20 cellular contexts compared by ENCODE assay signal in the genomic region with DNA sequence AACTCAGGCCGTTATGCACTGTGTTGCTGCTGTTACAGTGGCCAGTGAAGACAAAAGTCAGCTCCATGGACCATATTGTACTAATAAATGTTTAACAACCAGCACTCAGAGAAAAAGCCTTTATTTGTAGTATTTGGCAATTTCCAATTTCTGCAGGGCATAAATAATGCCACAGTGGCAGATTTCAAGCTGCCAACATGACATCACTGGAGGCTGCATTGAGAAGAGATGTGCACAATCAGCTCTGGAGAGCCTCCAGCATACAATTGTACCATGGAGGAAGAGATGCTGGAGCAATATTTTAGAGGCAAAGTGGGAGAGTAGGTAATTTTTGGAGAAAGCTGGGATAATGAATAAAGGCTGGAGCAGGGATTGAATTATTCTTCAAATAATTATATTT. TPM values are rescaled to one million over a fixed set of nuclear protein-coding genes. Genes with fewer than 3 reads are reported as not detected.
DNase-seq lines count a peak whose midpoint lies in the region; ATAC-seq and TF ChIP-seq lines count a peak whose summit lies in the region.
"Had no signal": no experiment of that assay in that cellular context is flagged by ENCODE, and none has a peak within 500 bp of the region (broad histone marks: within the 10 kb centered on the region; RNA-seq: fewer than 3 reads in every experiment).

No MANE protein-coding gene starts in this region.

- peaks cover 16% of the 10 kb centered on the region for H3K9me1 ChIP-seq in IMR-90 (ENCODE audit: insufficient read depth, low read length)

- H3K27ac Mint-ChIP-seq in GM23338 = no peak overlapping the region
- H3K27ac Mint-ChIP-seq: CD4-positive, CD25-positive, alpha-beta regulatory T cell had no signal

- H3K27ac ChIP-seq in IMR-90 (ENCODE audit: insufficient read depth, low read length) (no peak overlapping the region), GM23338 (ENCODE audit: low read depth) (no peak overlapping the region)
- H3K27ac ChIP-seq: BLaER1, SK-N-MC had no signal

- peaks cover 12% of the 10 kb centered on the region for H3K4me1 Mint-ChIP-seq in GM23338

- no peak overlapping the region for H3K4me3 ChIP-seq in AG10803 (ENCODE audit: low read length)
- H3K4me3 ChIP-seq in IMR-90 (ENCODE audit: insufficient read depth, low read depth, low read length) = no peak overlapping the region
- H3K4me3 ChIP-seq in GM23338 = no peak overlapping the region
- H3K4me3 ChIP-seq: BLaER1, K562, SK-N-MC had no signal

- H3K4me1 ChIP-seq in IMR-90 (ENCODE audit: control insufficient read depth, insufficient read depth, low read length) = peaks cover 20% of the 10 kb centered on the region
- H3K4me1 ChIP-seq in GM23338 (ENCODE audit: insufficient read depth) = peaks cover 8% of the 10 kb centered on the region; the same call in 1 of the 2 replicates
- H3K4me1 ChIP-seq: BLaER1 had no signal

- POLR2A ChIA-PET in IMR-90 (lab: Charles Lee; ENCODE audit: unreplicated experiment) = no interaction called here

- CTCF ChIA-PET in IMR-90 (lab: Yijun Ruan, JAX) = no interaction called here

- H4K8ac ChIP-seq in IMR-90 (ENCODE audit: low read depth in 2 of 2, low read length in 2 of 2) = no peak overlapping the region

- H4K91ac ChIP-seq in IMR-90 (ENCODE audit: insufficient read depth, low read depth, low read length) = 0 out of 2 replicates have a peak overlapping the region, but pooled peaks have one; percentile 24

- H2BK5ac ChIP-seq in IMR-90 (ENCODE audit: low read depth, low read length, poor library complexity, severe bottlenecking) = no peak overlapping the region

- DNase-seq in AG10803 (ENCODE audit: low read depth) (peak; percentile 30), IMR-90 (no peak), head of caudate nucleus (peak in 23 of 42 donors; percentile 3 to 74 (median 35)), putamen (ENCODE audit: low spot score) (peak; percentile 41), GM23338 (ENCODE audit: low spot score) (no peak)
- DNase-seq in activated CD8-positive, alpha-beta memory T cell treated with anti-CD3 and anti-CD28 coated beads, Interleukin-2, amount 50 U/mL, for 4 hours = no peak
- no peak for DNase-seq in activated CD4-positive, CD25-positive, alpha-beta regulatory T cell (lab: John Stamatoyannopoulos, UW)
- DNase-seq: CD4-positive, CD25-positive, alpha-beta regulatory T cell; H7; MV-4-11; NCI-H1105; NCI-H1436 treated with DMSO at 0.1 percent for 48 hours; NCI-H187 treated with DMSO at 0.1 percent for 48 hours; NCI-H2171 treated with DMSO at 0.1 percent for 48 hours; NCI-H524; NCI-H774; SIG-M5 had no signal

- H3K56ac ChIP-seq in IMR-90 (ENCODE audit: extremely low read depth, insufficient read depth, low read length) = no peak overlapping the region

- no peak overlapping the region for H2AFZ ChIP-seq in IMR-90 (replicated peaks; ENCODE audit: low read length, poor library complexity)
- H2AFZ ChIP-seq in GM23338 = no peak overlapping the region

- H3K79me2 ChIP-seq in GM23338 (replicated peaks; ENCODE audit: insufficient read depth) = no peaks in the 10 kb centered on the region

- H2BK20ac ChIP-seq in IMR-90 (ENCODE audit: low read depth, low read length) = no peak overlapping the region

- H4K5ac ChIP-seq in IMR-90 (ENCODE audit: low read depth, low read length) = no peak overlapping the region

- in situ Hi-C loops in IMR-90 (cut with MboI; ENCODE audit: low sequenced_read_pairs) = loop anchor here (25.0 kb wide), 1 partner anchor 445 kb away; no protein-coding TSS in a partner anchor

- no peak overlapping the region for H2BK120ac ChIP-seq in IMR-90 (ENCODE audit: low read depth, low read length)

- H3K9me2 ChIP-seq in GM23338 (ENCODE audit: insufficient read depth) = no peaks in the 10 kb centered on the region

- TF ChIP-seq CTCF in AG10803 (conservative IDR thresholded peaks at IDR 0.05; ENCODE audit: low read length) = no peak
- TF ChIP-seq CTCF in IMR-90 (conservative IDR thresholded peaks at IDR 0.05; ENCODE audit: low read depth, low read length) = no peak
- TF ChIP-seq CTCF in GM23338 (conservative IDR thresholded peaks at IDR 0.05; ENCODE audit: low read depth in 2 of 2) = no peak

- ATAC-seq in IMR-90 (ENCODE audit: low read depth) = no peak
- no peak for ATAC-seq in GM23338
- ATAC-seq: K562 had no signal

- intact Hi-C loops in IMR-90 (cut with micrococcal nuclease) = no loop called here
- intact Hi-C loops in head of caudate nucleus (cut with DNase I) = no loop called here

- no peaks in the 10 kb centered on the region for H3K9me3 Mint-ChIP-seq in GM23338

- no peak overlapping the region for H3K18ac ChIP-seq in IMR-90 (ENCODE audit: low read depth, low read length)

- H3K4me3 Mint-ChIP-seq in GM23338 = no peak overlapping the region

- peaks cover 0 to 27% of the 10 kb centered on the region in 2 experiments; a peak in 2 of 4 replicates for H3K79me1 ChIP-seq in IMR-90 (ENCODE audit: low read depth in 1 of 2, low read length in 2 of 2)

- H3K14ac ChIP-seq in IMR-90 (replicated peaks; ENCODE audit: low read depth, low read length) = no peak overlapping the region

- H3K4me2 ChIP-seq in IMR-90 (ENCODE audit: low read depth, low read length) (no peak overlapping the region), GM23338 (no peak overlapping the region)
- H3K4me2 ChIP-seq: BLaER1 had no signal

- no peak overlapping the region for H3K4ac ChIP-seq in IMR-90 (ENCODE audit: low read depth, low read length)

- H3K27me3 ChIP-seq in IMR-90 (ENCODE audit: control insufficient read depth, insufficient read depth, low read length) (no peaks in the 10 kb centered on the region), GM23338 (ENCODE audit: insufficient read depth) (peaks cover 37% of the 10 kb centered on the region)
- H3K27me3 ChIP-seq: BLaER1 had no signal

- no peak overlapping the region for H2AK5ac ChIP-seq in IMR-90 (ENCODE audit: low read depth, low read length)

- no peak overlapping the region for H3K23ac ChIP-seq in IMR-90 (ENCODE audit: low read depth, low read length)

- BruUV-seq in IMR-90 (replicated peaks; lab: Mats Ljungman, UMichigan) = no TSS peak

- no peak overlapping the region for H3K9ac ChIP-seq in IMR-90 (ENCODE audit: low read depth, low read length)
- H3K9ac ChIP-seq: BLaER1 had no signal

- no peaks in the 10 kb centered on the region for H3K36me3 Mint-ChIP-seq in GM23338 (ENCODE audit: low read depth)
- H3K36me3 Mint-ChIP-seq: CD4-positive, CD25-positive, alpha-beta regulatory T cell had no signal

- TF ChIP-seq POLR2A in IMR-90 (IDR thresholded peaks at IDR 0.05; ENCODE audit: low read depth, low read length) = no peak

- H3K36me3 ChIP-seq in IMR-90 (ENCODE audit: control insufficient read depth, insufficient read depth, low read length) = no peaks in the 10 kb centered on the region
- no peaks in the 10 kb centered on the region for H3K36me3 ChIP-seq in GM23338 (ENCODE audit: insufficient read depth)
- H3K36me3 ChIP-seq: BLaER1 had no signal

- H3K27me3 Mint-ChIP-seq in GM23338 (ENCODE audit: insufficient read depth, low read depth, poor library complexity) = peaks cover 10% of the 10 kb centered on the region

- H4K20me1 ChIP-seq in IMR-90 (ENCODE audit: insufficient read depth, low read length) (no peaks in the 10 kb centered on the region), GM23338 (replicated peaks; ENCODE audit: insufficient read depth) (no peaks in the 10 kb centered on the region)
- H4K20me1 ChIP-seq: BLaER1 had no signal

- H3F3A ChIP-seq in GM23338 (replicated peaks; ENCODE audit: low read depth) = no peaks in the 10 kb centered on the region

- no peaks in the 10 kb centered on the region for H3K9me3 ChIP-seq in IMR-90 (ENCODE audit: control insufficient read depth, insufficient read depth, low read length)

- no peak for TF ChIP-seq RAD21 in IMR-90 (IDR thresholded peaks at IDR 0.05; ENCODE audit: low read length)

- dilution Hi-C loops in IMR-90 (cut with HindIII; ENCODE audit: low sequenced_read_pairs, unreplicated experiment) = no loop called here

- WGBS in IMR-90 (ENCODE audit: extremely low coverage in 2 of 2, insufficient read length in 1 of 2), 2 experiments = no CpG with 5 or more reads among the region's 1 CpG

- H2AK9ac ChIP-seq in IMR-90 (replicated peaks; ENCODE audit: low read depth, low read length, poor library complexity) = no peak overlapping the region

- H2BK15ac ChIP-seq in IMR-90 (ENCODE audit: low read depth, low read length) = no peak overlapping the region

TF ChIP-seq in IMR-90, 13 proteins besides CTCF, POLR2A, EP300 and RAD21 (continues in another document):
- TF ChIP-seq RFX5 (IDR thresholded peaks at IDR 0.05; ENCODE audit: low read depth, low read length) (no peak), FOS (IDR thresholded peaks at IDR 0.05; ENCODE audit: low read depth, low read length) (no peak), SMC3 (IDR thresholded peaks at IDR 0.05; ENCODE audit: low read depth, low read length) (no peak)
- TF ChIP-seq, protein P1, sequence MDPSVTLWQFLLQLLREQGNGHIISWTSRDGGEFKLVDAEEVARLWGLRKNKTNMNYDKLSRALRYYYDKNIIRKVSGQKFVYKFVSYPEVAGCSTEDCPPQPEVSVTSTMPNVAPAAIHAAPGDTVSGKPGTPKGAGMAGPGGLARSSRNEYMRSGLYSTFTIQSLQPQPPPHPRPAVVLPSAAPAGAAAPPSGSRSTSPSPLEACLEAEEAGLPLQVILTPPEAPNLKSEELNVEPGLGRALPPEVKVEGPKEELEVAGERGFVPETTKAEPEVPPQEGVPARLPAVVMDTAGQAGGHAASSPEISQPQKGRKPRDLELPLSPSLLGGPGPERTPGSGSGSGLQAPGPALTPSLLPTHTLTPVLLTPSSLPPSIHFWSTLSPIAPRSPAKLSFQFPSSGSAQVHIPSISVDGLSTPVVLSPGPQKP (IDR thresholded peaks at IDR 0.05; ENCODE audit: borderline replicate concordance, low read depth, low read length) = no peak

TF ChIP-seq in GM23338, 12 proteins besides CTCF, POLR2A, EP300 and RAD21 (continues in another document):
- TF ChIP-seq ZNF114 (CRISPR knock-in tag; IDR thresholded peaks at IDR 0.05) = no peak
- TF ChIP-seq CREB1 (CRISPR knock-in tag; IDR thresholded peaks at IDR 0.05; ENCODE audit: low read depth) = no peak

RNA-seq across cellular contexts. Expression of gene ALCAM, which starts 9.7 kb away (rescaled TPM):
- total RNA-seq in IMR-90 (2012; rRNA removed) = 400 and 423 TPM in 2 replicates
- polyA plus RNA-seq in IMR-90 (2012; rRNA removed) (105 and 117 TPM in 2 replicates), GM23338 (2016; fragmentation: Nextera tagmentation; extraction: Ambion mirVana) (11.3 and 14.2 TPM in 2 replicates)
- 32.8 and 49.6 TPM in 2 replicates for polyA plus RNA-seq in IMR-90 (2012; cell fraction: cytosol; rRNA removed)
- polyA plus RNA-seq in IMR-90 (2012; cell fraction: nucleus; rRNA removed; ENCODE audit: low replicate concordance) = 29.9 and 107 TPM in 2 replicates
- total RNA-seq in GM23338 (2014; rRNA removed; shearing (Covaris generic)) = 29.7 and 36.0 TPM in 2 replicates

Comparison
In these comparisons a context has a peak if more than half of its experiments do, and no peak if none do; other contexts are left out.
1. DNase-seq: peak in AG10803 (single experiment), head of caudate nucleus (23 of 42) and putamen (single experiment); none in IMR-90 (single experiment), activated CD8-positive, alpha-beta memory T cell treated with anti-CD3 and anti-CD28 coated beads, Interleukin-2, amount 50 U/mL, for 4 hours (single experiment), GM23338 (single experiment) and activated CD4-positive, CD25-positive, alpha-beta regulatory T cell (0 of 4).
2. RNA of gene ALCAM, which starts 9.7 kb away (total RNA-seq): 400 to 423 TPM in IMR-90; 29.7 to 36.0 TPM in GM23338; every median in the first group is over 10 times any median in the second.